Comparison of ENCODE assay signal across 8 cellular contexts in genomic region chr11:78645226-78646202, GRCh38.
DNase-seq lines count a peak whose midpoint lies in the region; ATAC-seq and TF ChIP-seq lines count a peak whose summit lies in the region.

No MANE protein-coding gene starts in this region.

- no peak for TF ChIP-seq EP300 in sigmoid colon (IDR thresholded peaks at IDR 0.05)

- peak; percentile 76 to 87 for ATAC-seq in right cardiac atrium
- ATAC-seq in GM18502 (IDR thresholded peaks at IDR 0.05; ENCODE audit: poor library complexity, unreplicated experiment), result no peak

- H3K9me3 ChIP-seq in right cardiac atrium (ENCODE audit: control insufficient read depth, low read length) (no peaks in the 10 kb centered on the region), sigmoid colon (no peaks in the 10 kb centered on the region)

- H3K27ac ChIP-seq in right cardiac atrium (ENCODE audit: low read length) (no peak overlapping the region), sigmoid colon (no peak overlapping the region)

- H3K4me3 ChIP-seq in NB4 (ENCODE audit: low read depth, low read length) (no peak overlapping the region), right cardiac atrium (ENCODE audit: low read length) (no peak overlapping the region), sigmoid colon (no peak overlapping the region)

- no peaks in the 10 kb centered on the region for H3K27me3 ChIP-seq in right cardiac atrium (ENCODE audit: control insufficient read depth, insufficient read depth)
- no peaks in the 10 kb centered on the region for H3K27me3 ChIP-seq in sigmoid colon

- WGBS in right cardiac atrium, result 39% methylated on average over 5 of the region's 5 CpGs
- 35 to 43% methylated on average over 5 of the region's 5 CpGs for WGBS in sigmoid colon, 2 donors

- no peak for TF ChIP-seq POLR2A in NB4 (IDR thresholded peaks at IDR 0.05; ENCODE audit: extremely low read depth, insufficient read length)
- TF ChIP-seq POLR2A in sigmoid colon (IDR thresholded peaks at IDR 0.05), result no peak

- no peaks in the 10 kb centered on the region for H3K36me3 ChIP-seq in sigmoid colon

- H3K4me1 ChIP-seq in right cardiac atrium (ENCODE audit: control insufficient read depth, insufficient read depth, low read length) (no peaks in the 10 kb centered on the region), sigmoid colon (no peaks in the 10 kb centered on the region)

- TF ChIP-seq CTCF in NB4 (IDR thresholded peaks at IDR 0.05; ENCODE audit: low read depth, low read length) (peak; percentile 97), sigmoid colon (IDR thresholded peaks at IDR 0.05) (peak; percentile 84 to 99 (median 93))

- peak; percentile 81 for DNase-seq in GM03348 (ENCODE audit: low spot score)
- DNase-seq in HCEC 1CT, result peak; percentile 41
- DNase-seq in NB4 (ENCODE audit: low read depth), result peak; percentile 76
- peak; percentile 22 for DNase-seq in T follicular helper cell (ENCODE audit: low read depth)
- DNase-seq in amniotic epithelial cell (ENCODE audit: low read depth), result peak; percentile 54
- peak; percentile 55 to 85 (median 82) for DNase-seq in right cardiac atrium
- no peak for DNase-seq in sigmoid colon

- intact Hi-C loops in right cardiac atrium (cut with DNase I) (loop anchor here (5.0 to 10.0 kb wide), 6 partner anchors 169 to 1499 kb away; no protein-coding TSS in a partner anchor), sigmoid colon (cut with DNase I) (loop anchor here (1.0 to 10.0 kb wide), 6 partner anchors 149 to 848 kb away; no protein-coding TSS in a partner anchor)
